ENCODE assay signal across 12 cellular contexts in the genomic region with DNA sequence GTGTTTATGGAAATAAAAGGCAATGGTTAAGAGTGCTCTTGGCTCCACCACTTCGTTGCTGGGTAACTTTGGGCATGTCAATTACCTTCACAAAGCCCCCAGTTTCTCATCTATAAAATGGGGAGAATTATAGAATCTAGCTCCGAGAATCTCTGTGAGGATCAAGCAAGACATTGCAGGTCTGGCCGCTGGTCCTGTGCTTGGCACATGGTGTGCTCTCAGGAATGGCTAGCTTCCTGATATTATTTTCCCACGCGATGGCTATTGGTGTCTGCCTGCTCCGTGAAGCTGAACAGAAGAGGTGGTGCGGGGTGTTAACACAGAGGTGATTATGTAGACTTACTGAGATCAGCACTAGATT. TPM values are rescaled to one million over a fixed set of nuclear protein-coding genes. Genes with fewer than 3 reads are reported as not detected.
"Had no signal": no experiment of that assay in that cellular context is flagged by ENCODE, and none has a peak within 500 bp of the region (broad histone marks: within the 10 kb centered on the region; RNA-seq: fewer than 3 reads in every experiment).

No MANE protein-coding gene starts in this region.

- DNase-seq: GM23248, GOT3, H7, H9, HCEC 1CT, HFFc6 had no signal

- H3K4me1 ChIP-seq: HAP-1 had no signal

- H3K27ac ChIP-seq: GM23248 had no signal

- H3K4me3 Mint-ChIP-seq: GM23338, H9, HFFc6 had no signal

- H3K9me3 Mint-ChIP-seq: GM23338, H9, HFFc6 had no signal

- H3K4me3 ChIP-seq: GM23248, GM23338, HAP-1 had no signal

- ATAC-seq: GM23338, HCT116 had no signal

- H3K9ac ChIP-seq: GM23248 had no signal

- FAIRE-seq: H1, H54 had no signal

- H3K27ac Mint-ChIP-seq: GM23338, HFFc6 had no signal

- H3K9me3 ChIP-seq: HAP-1 had no signal

- H3K4me2 ChIP-seq: GM23338 had no signal

- H3K4me1 Mint-ChIP-seq: H9 had no signal

- H2AFZ ChIP-seq: GM23248 had no signal

- H3K36me3 ChIP-seq: HAP-1 had no signal

RNA-seq across cellular contexts. Expression of a gene that starts 57.0 kb away (rescaled TPM):
- total RNA-seq: GM23248, GM23338, H1, H4, H7, H9, HFFc6 had no signal
- polyA plus RNA-seq: GM23248, GM23338, H1 had no signal
